Comparison of ENCODE assay signal across 23 cellular contexts in the genomic region with DNA sequence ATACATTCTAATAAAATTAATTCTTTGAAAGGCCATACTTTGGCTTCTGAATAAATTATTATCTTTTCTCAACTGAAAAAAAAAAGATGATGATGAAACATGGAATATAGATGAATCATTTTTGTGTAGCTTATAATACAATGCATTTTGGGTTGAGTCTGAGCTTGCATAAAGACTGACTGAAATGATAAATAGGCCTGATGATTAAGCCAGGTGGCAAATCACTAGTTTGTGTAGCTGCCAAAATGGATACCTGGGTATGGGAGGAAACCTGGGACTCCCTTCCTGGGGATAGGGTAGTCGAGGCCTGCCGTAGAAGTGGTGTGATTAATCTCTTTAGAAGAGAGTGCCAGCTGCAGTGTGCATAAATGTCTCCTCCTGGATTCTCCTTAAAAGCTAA.
DNase-seq lines count a peak whose midpoint lies in the region; ATAC-seq, FAIRE-seq and TF ChIP-seq lines count a peak whose summit lies in the region.
"Had no signal": no experiment of that assay in that cellular context is flagged by ENCODE, and none has a peak within 500 bp of the region (broad histone marks: within the 10 kb centered on the region; RNA-seq: fewer than 3 reads in every experiment).

No MANE protein-coding gene starts in this region.

- no peaks in the 10 kb centered on the region for H3K27me3 Mint-ChIP-seq in astrocyte (ENCODE audit: low read depth, unreplicated experiment)
- H3K27me3 Mint-ChIP-seq: activated T-helper 17 cell treated with anti-CD3 and anti-CD28 coated beads, Interleukin-2, amount 50 U/mL, for 72 hours; type B pancreatic cell had no signal

- TF ChIP-seq CTCF in astrocyte (IDR thresholded peaks at IDR 0.05; ENCODE audit: insufficient read depth, low read depth, low read length) (no peak), omental fat pad (IDR thresholded peaks at IDR 0.05) (no peak), Peyer's patch (IDR thresholded peaks at IDR 0.05) (no peak)

- H3K4me2 ChIP-seq in astrocyte (ENCODE audit: low read length): no peak overlapping the region
- H3K4me2 ChIP-seq: neural progenitor cell, smooth muscle cell had no signal

- no peak for FAIRE-seq in astrocyte (lab: Jason Lieb, UNC)
- FAIRE-seq: HTR-8/SVneo had no signal

- H3K4me3 ChIP-seq in astrocyte (ENCODE audit: insufficient read depth, low read depth, low read length) (no peak overlapping the region), Peyer's patch (no peak overlapping the region)
- H3K4me3 ChIP-seq: left ventricle myocardium inferior, mucosa of descending colon, neural progenitor cell, smooth muscle cell, stomach had no signal

- H3K79me2 ChIP-seq in astrocyte (ENCODE audit: insufficient read depth, low read length): no peaks in the 10 kb centered on the region

- H3K27ac ChIP-seq in astrocyte (ENCODE audit: low read depth, low read length) (no peak overlapping the region), Peyer's patch (no peak overlapping the region)
- H3K27ac ChIP-seq: left ventricle myocardium inferior, neural progenitor cell, stomach had no signal

- no peaks in the 10 kb centered on the region for H4K20me1 ChIP-seq in astrocyte (ENCODE audit: insufficient read depth, low read length)

- H3K9me3 ChIP-seq in astrocyte (ENCODE audit: insufficient read depth, low read depth, low read length) (no peaks in the 10 kb centered on the region), Peyer's patch (no peaks in the 10 kb centered on the region)
- H3K9me3 ChIP-seq: BE2C, Caco-2, left ventricle myocardium inferior, mucosa of descending colon, stomach had no signal

- H3K27me3 ChIP-seq in astrocyte (ENCODE audit: insufficient read depth, low read length): no peaks in the 10 kb centered on the region
- no peaks in the 10 kb centered on the region for H3K27me3 ChIP-seq in Peyer's patch
- H3K27me3 ChIP-seq: BE2C, neural progenitor cell, stomach had no signal

- no peak overlapping the region for H3K9ac ChIP-seq in astrocyte (ENCODE audit: low read length)
- H3K9ac ChIP-seq: neural progenitor cell had no signal

- H3K36me3 ChIP-seq in astrocyte (ENCODE audit: insufficient read depth, low read length) (no peaks in the 10 kb centered on the region), Peyer's patch (no peaks in the 10 kb centered on the region)
- H3K36me3 ChIP-seq: BE2C, left ventricle myocardium inferior, neural progenitor cell, stomach had no signal

- H3K4me1 Mint-ChIP-seq in astrocyte (ENCODE audit: low read depth, unreplicated experiment): peaks cover 4% of the 10 kb centered on the region
- H3K4me1 Mint-ChIP-seq: activated T-helper 17 cell treated with anti-CD3 and anti-CD28 coated beads, Interleukin-2, amount 50 U/mL, for 72 hours; neural progenitor cell had no signal

- H2AFZ ChIP-seq in astrocyte (ENCODE audit: low read depth, low read length): no peak overlapping the region
- H2AFZ ChIP-seq: neural progenitor cell had no signal

- H3K27ac Mint-ChIP-seq in astrocyte (ENCODE audit: unreplicated experiment): no peak overlapping the region
- H3K27ac Mint-ChIP-seq: activated T-helper 17 cell treated with anti-CD3 and anti-CD28 coated beads, Interleukin-2, amount 50 U/mL, for 72 hours; neural progenitor cell; type B pancreatic cell had no signal

- TF ChIP-seq POLR2A in Peyer's patch (IDR thresholded peaks at IDR 0.05) (no peak), GM18505 (IDR thresholded peaks at IDR 0.05; ENCODE audit: borderline replicate concordance, extremely low read depth, insufficient read depth, insufficient read length) (no peak)

- H3K9me3 Mint-ChIP-seq in astrocyte (ENCODE audit: unreplicated experiment): no peaks in the 10 kb centered on the region
- H3K9me3 Mint-ChIP-seq: type B pancreatic cell had no signal

- no peak overlapping the region for H3K4me3 Mint-ChIP-seq in astrocyte (ENCODE audit: unreplicated experiment)
- H3K4me3 Mint-ChIP-seq: activated T-helper 17 cell treated with anti-CD3 and anti-CD28 coated beads, Interleukin-2, amount 50 U/mL, for 72 hours; neural progenitor cell; type B pancreatic cell had no signal

- H3K4me1 ChIP-seq in astrocyte (ENCODE audit: insufficient read depth, low read length) (peaks cover 10% of the 10 kb centered on the region), Peyer's patch (no peaks in the 10 kb centered on the region)
- H3K4me1 ChIP-seq: Caco-2, left ventricle myocardium inferior had no signal

- ATAC-seq in omental fat pad (ENCODE audit: low FRiP score) (peak; percentile 44), GM18505 (IDR thresholded peaks at IDR 0.05; ENCODE audit: unreplicated experiment) (no peak), HG03139 (IDR thresholded peaks at IDR 0.05; ENCODE audit: unreplicated experiment) (no peak)
- ATAC-seq: activated T-helper 17 cell treated with anti-CD3 and anti-CD28 coated beads, Interleukin-2, amount 50 U/mL, for 72 hours; mucosa of descending colon had no signal

- DNase-seq in NCI-H2107 treated with DMSO at 0.1 percent for 48 hours (lab: John Stamatoyannopoulos, UW; ENCODE audit: unreplicated experiment): peak; percentile 75
- DNase-seq in NCI-H2107 (lab: John Stamatoyannopoulos, UW): no peak
- DNase-seq in NCI-H226: peak; percentile 33
- DNase-seq in astrocyte (ENCODE audit: low read depth): peak; percentile 4
- no peak for DNase-seq in omental fat pad (ENCODE audit: low spot score)
- no peak for DNase-seq in Peyer's patch
- DNase-seq: 8988T; activated CD4-positive, alpha-beta T cell treated with anti-CD3 and anti-CD28 coated beads for 1 hour; BE2C; Caco-2; Kasumi-1; left ventricle myocardium inferior; mucosa of descending colon; NCI-H1436 treated with DMSO at 0.1 percent for 48 hours; stimulated activated CD4-positive, alpha-beta T cell treated with anti-CD3 and anti-CD28 coated beads, Interleukin-4, amount 100 ng/mL, for 1 hour; stomach had no signal

- H3K36me3 Mint-ChIP-seq in astrocyte (ENCODE audit: low read depth, unreplicated experiment): no peaks in the 10 kb centered on the region
- H3K36me3 Mint-ChIP-seq: neural progenitor cell, type B pancreatic cell had no signal

Comparison
In these comparisons a context has a peak if more than half of its experiments do, and no peak if none do; other contexts are left out.
1. DNase-seq: peak in NCI-H2107 treated with DMSO at 0.1 percent for 48 hours (single experiment), NCI-H226 (single experiment) and astrocyte (single experiment); none in NCI-H2107 (single experiment), omental fat pad (single experiment) and Peyer's patch (0 of 3).